21 cellular contexts compared by ENCODE assay signal in genomic region chr20:2708073-2708415, GRCh38. TPM values are rescaled to one million over a fixed set of nuclear protein-coding genes. Genes with fewer than 3 reads are reported as not detected.
DNase-seq lines count a peak whose midpoint lies in the region; ATAC-seq, FAIRE-seq and TF ChIP-seq lines count a peak whose summit lies in the region.
"Had no signal": no experiment of that assay in that cellular context is flagged by ENCODE, and none has a peak within 500 bp of the region (broad histone marks: within the 10 kb centered on the region; RNA-seq: fewer than 3 reads in every experiment).

No MANE protein-coding gene starts in this region.

- H3K4me3 ChIP-seq in HepG2 (replicated peaks in 1 of 3; ENCODE audit: insufficient read depth in 1 of 3, low read depth in 2 of 3, low read length in 3 of 3) (no peak overlapping the region), right lobe of liver (no peak overlapping the region), H1 (ENCODE audit: extremely low read depth in 1 of 4, insufficient read depth in 2 of 4, low read depth in 3 of 4, low read length in 4 of 4) (no peak overlapping the region), lower leg skin (ENCODE audit: low read depth, poor library complexity, severe bottlenecking) (no peak overlapping the region)
- H3K4me3 ChIP-seq: dorsolateral prefrontal cortex, HAP-1 had no signal

- FAIRE-seq in HepG2 (lab: Jason Lieb, UNC) = no peak
- no peak for FAIRE-seq in H1 (lab: Jason Lieb, UNC)
- FAIRE-seq: astrocyte had no signal

- H3K27ac ChIP-seq in HepG2 (ENCODE audit: extremely low read length, insufficient read depth, low read length) (no peak overlapping the region), right lobe of liver (no peak overlapping the region), H1 (ENCODE audit: low read depth, low read length) (no peak overlapping the region)
- H3K27ac ChIP-seq: dorsolateral prefrontal cortex had no signal

- TF ChIP-seq RAD21 in HepG2 (CRISPR knock-in tag; IDR thresholded peaks at IDR 0.05) (no peak), H1 (IDR thresholded peaks at IDR 0.05 in 1 of 2, conservative IDR thresholded peaks at IDR 0.05 in 1 of 2; ENCODE audit: low read depth in 2 of 2, low read length in 2 of 2) (no peak)

- H3K9me3 ChIP-seq in HepG2 (ENCODE audit: low read length) (no peaks in the 10 kb centered on the region), right lobe of liver (no peaks in the 10 kb centered on the region), H1 (ENCODE audit: insufficient read depth in 2 of 2, low read depth in 1 of 2, low read length in 1 of 2) (no peaks in the 10 kb centered on the region)
- H3K9me3 ChIP-seq: HAP-1 had no signal

- H4K8ac ChIP-seq in H1 (ENCODE audit: extremely low read depth, insufficient read depth, low read length) = no peak overlapping the region

- H2AFZ ChIP-seq in HepG2 (ENCODE audit: low read length) (no peak overlapping the region), H1 (ENCODE audit: low read length) (no peak overlapping the region)

- no peaks in the 10 kb centered on the region; the same call in 1 of the 2 replicates for H3K23me2 ChIP-seq in H1 (ENCODE audit: low read depth, low read length)

- H2BK5ac ChIP-seq in H1 (ENCODE audit: low read depth, low read length) = no peak overlapping the region

- in situ Hi-C loops in HepG2 (cut with HindIII; ENCODE audit: extremely low pct_ligation_motif_present, low pct_unique_long_range_greater_than_20kb) = no loop called here

- H3K79me2 ChIP-seq in HepG2 (ENCODE audit: insufficient read depth, low read length) (no peaks in the 10 kb centered on the region), H1 (ENCODE audit: control insufficient read depth in 1 of 2, insufficient read depth in 2 of 2, low read length in 2 of 2) (no peaks in the 10 kb centered on the region)

- H2BK12ac ChIP-seq in H1 (ENCODE audit: low read depth, low read length) = peak overlapping the region; percentile 77; the same call in 1 of the 2 replicates

- DNase-seq in HepG2 (ENCODE audit: low spot score) (no peak), right lobe of liver (no peak), NCI-H2107 treated with DMSO at 0.1 percent for 48 hours (lab: John Stamatoyannopoulos, UW; ENCODE audit: unreplicated experiment) (peak; percentile 37), H1 (ENCODE audit: low read depth in 1 of 2, low spot score in 2 of 2) (no peak), COR-L47 (lab: John Stamatoyannopoulos, UW) (no peak), lower leg skin (ENCODE audit: low spot score in 2 of 2) (no peak)
- no peak for DNase-seq in activated naive CD4-positive, alpha-beta T cell treated with Interleukin-2 at 50 U/mL for 16 hours
- DNase-seq: activated T-cell treated with anti-CD3 and anti-CD28 coated beads, Interleukin-2, amount 50 U/mL, for 4 hours; Calu3; central memory CD4-positive, alpha-beta T cell; KBM-7; left colon; MM.1S; NCI-H2029; NCI-H69; OCI-M1 had no signal

- 42% methylated on average over 5 of the region's 5 CpGs for WGBS in HepG2 (ENCODE audit: low lambda C conversion rate)
- WGBS in right lobe of liver (ENCODE audit: insufficient coverage, low coverage, low lambda C conversion rate, missing lambda C conversion rate) = 88% methylated on average over 4 of the region's 5 CpGs
- 60% methylated on average over 5 of the region's 5 CpGs; no CpG with 5 or more reads in 1 of the 2 experiments for WGBS in H1 (ENCODE audit: extremely low coverage in 1 of 2, insufficient coverage in 1 of 2, insufficient read length in 1 of 2, insufficient replicate concordance in 2 of 2, low coverage in 1 of 2, low lambda C conversion rate in 2 of 2, missing lambda C conversion rate in 1 of 2), 2 experiments
- WGBS in lower leg skin, 2 donors = 87 to 88% methylated on average over 5 of the region's 5 CpGs

- peak overlapping the region; percentile 89; the same call in 1 of the 2 replicates for H2BK20ac ChIP-seq in H1 (ENCODE audit: low read length)

- H3K27me3 ChIP-seq in HepG2 (ENCODE audit: control insufficient read depth in 1 of 2, insufficient read depth in 2 of 2, low read length in 2 of 2) (peaks cover 19 to 76% of the 10 kb centered on the region in 2 experiments; a peak in 4 of 5 replicates), right lobe of liver (no peaks in the 10 kb centered on the region), H1 (replicated peaks in 1 of 4; ENCODE audit: control insufficient read depth in 3 of 4, extremely low read depth in 1 of 4, insufficient read depth in 3 of 4, low read length in 3 of 4) (peaks cover 0 to 24% (median 14%) of the 10 kb centered on the region in 4 experiments; a peak in 5 of 7 replicates)
- H3K27me3 ChIP-seq: dorsolateral prefrontal cortex had no signal

- H4K5ac ChIP-seq in H1 (ENCODE audit: insufficient read length, low read depth, low read length) = no peak overlapping the region

- H4K20me1 ChIP-seq in HepG2 (ENCODE audit: insufficient read depth, low read length) (no peaks in the 10 kb centered on the region), H1 (replicated peaks in 1 of 2; ENCODE audit: control insufficient read depth in 1 of 2, insufficient read depth in 2 of 2, low read length in 2 of 2) (no peaks in the 10 kb centered on the region)

- TF ChIP-seq POLR2A in HepG2 (IDR thresholded peaks at IDR 0.05; ENCODE audit: insufficient read depth in 1 of 2, low read depth in 2 of 2, low read length in 2 of 2) (no peak), right lobe of liver (IDR thresholded peaks at IDR 0.05) (no peak), H1 (IDR thresholded peaks at IDR 0.05; ENCODE audit: control extremely low read depth in 1 of 2, low read depth in 2 of 2, low read length in 2 of 2) (no peak), lower leg skin (IDR thresholded peaks at IDR 0.05) (no peak)

- H3K23ac ChIP-seq in H1 (ENCODE audit: insufficient read length) = no peak overlapping the region

- H3K79me1 ChIP-seq in H1 (ENCODE audit: low read depth, low read length) = no peaks in the 10 kb centered on the region; the same call in 1 of the 2 replicates

- no peak overlapping the region for H3K18ac ChIP-seq in H1 (ENCODE audit: extremely low read depth, low read length)

- intact Hi-C loops in HepG2 (cut with micrococcal nuclease; ENCODE audit: unreplicated experiment) (no loop called here), right lobe of liver (cut with DNase I) (no loop called here), lower leg skin (cut with DNase I; ENCODE audit: low total_unique reads) (no loop called here)

- no peak overlapping the region for H4K91ac ChIP-seq in H1 (replicated peaks; ENCODE audit: insufficient read length, low read length)

- H3K56ac ChIP-seq in H1 (replicated peaks; ENCODE audit: insufficient read length, low read depth, low read length) = no peak overlapping the region

- H3K4me2 ChIP-seq in HepG2 (ENCODE audit: low read depth, low read length) = no peak overlapping the region
- no peak overlapping the region for H3K4me2 ChIP-seq in H1 (ENCODE audit: insufficient read depth in 1 of 2, low read depth in 2 of 2, low read length in 2 of 2)

- H3K9ac ChIP-seq in HepG2 (ENCODE audit: insufficient read depth, low read depth, low read length) (no peak overlapping the region), H1 (replicated peaks in 1 of 4; ENCODE audit: extremely low read depth in 1 of 4, low read depth in 3 of 4, low read length in 3 of 4) (no peak overlapping the region)

- no peak for TF ChIP-seq EP300 in HepG2 (IDR thresholded peaks at IDR 0.05; ENCODE audit: low read depth in 2 of 2, low read length in 2 of 2)
- TF ChIP-seq EP300 in HepG2 (CRISPR knock-in tag; IDR thresholded peaks at IDR 0.05; ENCODE audit: borderline replicate concordance) = no peak
- no peak for TF ChIP-seq EP300 in H1 (IDR thresholded peaks at IDR 0.05; ENCODE audit: borderline replicate concordance in 1 of 2, low read depth in 2 of 2, low read length in 2 of 2)

- no peak overlapping the region for H2BK15ac ChIP-seq in H1 (ENCODE audit: low read length)

- ATAC-seq in HepG2 (peak; percentile 11), right lobe of liver (no peak), GM18858 (IDR thresholded peaks at IDR 0.05; ENCODE audit: unreplicated experiment) (no peak)
- ATAC-seq: activated T-cell treated with anti-CD3 and anti-CD28 coated beads, Interleukin-2, amount 50 U/mL, for 4 hours; left colon; natural killer cell treated with Interleukin-12 subunit alpha and Interleukin-12 subunit beta and Interleukin-15 and Interleukin-18, amount 100 ng/mL, for 72 hours had no signal

- no TSS peak for BruUV-seq in HepG2 (replicated peaks; lab: Mats Ljungman, UMichigan)

- H3K36me3 ChIP-seq in HepG2 (replicated peaks in 1 of 2; ENCODE audit: control insufficient read depth in 1 of 2, insufficient read depth in 2 of 2, low read length in 2 of 2) (no peaks in the 10 kb centered on the region), right lobe of liver (no peaks in the 10 kb centered on the region), H1 (ENCODE audit: control insufficient read depth in 2 of 4, insufficient read depth in 4 of 4, low read length in 3 of 4) (no peaks in the 10 kb centered on the region)
- H3K36me3 ChIP-seq: HAP-1 had no signal

- no peak overlapping the region for H2BK120ac ChIP-seq in H1 (replicated peaks; ENCODE audit: low read depth, low read length)

- H3K4me1 ChIP-seq in HepG2 (ENCODE audit: insufficient read depth, low read length) = peaks cover 14% of the 10 kb centered on the region
- no peaks in the 10 kb centered on the region for H3K4me1 ChIP-seq in right lobe of liver
- H3K4me1 ChIP-seq in H1 (replicated peaks in 1 of 4; ENCODE audit: control insufficient read depth in 3 of 4, insufficient read depth in 4 of 4, low read length in 3 of 4) = peaks cover 0 to 46% (median 24%) of the 10 kb centered on the region in 4 experiments; a peak in 6 of 7 replicates
- H3K4me1 ChIP-seq: HAP-1 had no signal

- H3K4ac ChIP-seq in H1 (replicated peaks; ENCODE audit: insufficient read length, low read depth, low read length) = no peak overlapping the region

- H3K14ac ChIP-seq in H1 (ENCODE audit: insufficient read length) = no peak overlapping the region

- POLR2A ChIA-PET in HepG2 (lab: Yijun Ruan, JAX) = no interaction called here
- POLR2A ChIA-PET in H1 (lab: Charles Lee; ENCODE audit: partially characterized antibody) = no interaction called here

- TF ChIP-seq CTCF in HepG2 (CRISPR knock-in tag; IDR thresholded peaks at IDR 0.05) (no peak), right lobe of liver (IDR thresholded peaks at IDR 0.05) (no peak), H1 (IDR thresholded peaks at IDR 0.05; ENCODE audit: control extremely low read depth in 1 of 3, insufficient read depth in 1 of 3, low read depth in 1 of 3, low read length in 3 of 3) (no peak), lower leg skin (IDR thresholded peaks at IDR 0.05) (no peak)

- H2AK5ac ChIP-seq in H1 (ENCODE audit: low read depth, low read length) = no peak overlapping the region

- CTCF ChIA-PET in HepG2 (lab: Yijun Ruan, JAX; ENCODE audit: low intra/inter-chr PET ratio, low total read pairs) = no interaction called here
- CTCF ChIA-PET in H1 (lab: Charles Lee; ENCODE audit: partially characterized antibody) = interaction anchor here (0.9 to 17.4 kb wide), 6 partner anchors 8 to 47 kb away, joined by 4 to 286 read pairs (median 6); no protein-coding TSS in a partner anchor

RNA-seq across cellular contexts. Expression of gene EBF4, which starts 15.5 kb away (rescaled TPM):
- 0.84 TPM in 1 of 2 replicates, not detected in the other for total RNA-seq in HepG2 (2016; rRNA removed; fragmentation: Illumina TruSeq; extraction: Trizol)
- total RNA-seq in HepG2 (2016; cell fraction: cytosol; rRNA removed; fragmentation: Illumina TruSeq; extraction: Trizol; ENCODE audit: low read depth) = not detected in 2 replicates
- 0.13 and 0.15 TPM in 2 replicates for total RNA-seq in HepG2 (2016; cell fraction: insoluble cytoplasmic fraction; rRNA removed; fragmentation: Illumina TruSeq; extraction: Trizol)
- total RNA-seq in HepG2 (2016; cell fraction: membrane; rRNA removed; fragmentation: Illumina TruSeq; extraction: Trizol) = 0.34 TPM in 2 replicates
- 0.34 and 0.56 TPM in 2 replicates for total RNA-seq in HepG2 (2016; cell fraction: nucleus; rRNA removed; fragmentation: Illumina TruSeq; extraction: Trizol)
- 2.2 and 5.2 TPM in 2 replicates for polyA plus RNA-seq in HepG2 (2011; rRNA removed)
- polyA plus RNA-seq in HepG2 (2011; cell fraction: cytosol; rRNA removed) = 1.7 and 2.0 TPM in 2 replicates
- 19.5 and 21.3 TPM in 2 replicates for polyA plus RNA-seq in HepG2 (2011; cell fraction: nucleus; rRNA removed)
- polyA plus RNA-seq in HepG2 (2012) = 3.4 and 9.8 TPM in 2 replicates
- 0.10 and 0.52 TPM in 2 replicates for polyA plus RNA-seq in HepG2 (2016; cell fraction: cytosol; fragmentation: Illumina TruSeq; extraction: Trizol; ENCODE audit: low read depth)
- polyA plus RNA-seq in HepG2 (2016; cell fraction: insoluble cytoplasmic fraction; fragmentation: Illumina TruSeq; extraction: Trizol; ENCODE audit: low read depth) = 0.11 and 0.45 TPM in 2 replicates
- 0.17 and 0.41 TPM in 2 replicates for polyA plus RNA-seq in HepG2 (2016; cell fraction: membrane; fragmentation: Illumina TruSeq; extraction: Trizol; ENCODE audit: low read depth)
- 1.1 and 2.1 TPM in 2 replicates for polyA plus RNA-seq in HepG2 (2016; cell fraction: nucleus; fragmentation: Illumina TruSeq; extraction: Trizol; ENCODE audit: insufficient read depth, low read depth)
- 3.8 TPM in 1 of 2 replicates, not detected in the other for polyA minus RNA-seq in HepG2 (2011; rRNA and poly(A)+ RNA removed; ENCODE audit: low replicate concordance)
- polyA minus RNA-seq in HepG2 (2011; cell fraction: cytosol; rRNA and poly(A)+ RNA removed) = 1.3 and 2.1 TPM in 2 replicates
- polyA minus RNA-seq in HepG2 (2011; cell fraction: nucleus; rRNA and poly(A)+ RNA removed) = 4.8 and 7.2 TPM in 2 replicates
- total RNA-seq in right lobe of liver = 10 to 100 TPM in 1 of 6 experiments, 1 to 10 TPM in 5; 2.8 to 16.6 (median 6.2) TPM
- 1.2 and 1.6 TPM in 2 replicates for total RNA-seq in H1 (2021; fragmentation: NEBNext Ultra II Directional; extraction: Animal tissue kit (Norgen Biotek cat#: 25700))
- polyA plus RNA-seq in H1 (2011; rRNA removed) = 2.9 and 3.6 TPM in 2 replicates
- polyA plus RNA-seq in H1 (2011; cell fraction: cytosol; rRNA removed) = 2.9 TPM
- polyA plus RNA-seq in H1 (2011; cell fraction: nucleus; rRNA removed) = 16.0 TPM
- 3.0 to 6.6 TPM (median 3.9 TPM) in 4 replicates for polyA plus RNA-seq in H1 (2012, experiment 1 of 2)
- 2.3 TPM for polyA plus RNA-seq in H1 (2012, experiment 2 of 2)
- polyA plus RNA-seq in H1 (2013, experiment 1 of 2) = 1.5 TPM
- polyA plus RNA-seq in H1 (2013, experiment 2 of 2) = 1.2 TPM
- 1.7 and 2.3 TPM in 2 replicates for polyA minus RNA-seq in H1 (2011; rRNA and poly(A)+ RNA removed)
- 1.9 TPM for polyA minus RNA-seq in H1 (2011; cell fraction: cytosol; rRNA and poly(A)+ RNA removed)
- polyA minus RNA-seq in H1 (2011; cell fraction: nucleus; rRNA and poly(A)+ RNA removed) = 2.4 TPM
- 1 to 10 TPM; 5.0 to 9.9 (median 7.7) TPM for total RNA-seq in lower leg skin

RNA-seq across cellular contexts. Expression of gene IDH3B, which starts 44.0 kb away (rescaled TPM):
- 215 and 246 TPM in 2 replicates for total RNA-seq in HepG2 (2016; rRNA removed; fragmentation: Illumina TruSeq; extraction: Trizol)
- 33.7 and 38.0 TPM in 2 replicates for total RNA-seq in HepG2 (2016; cell fraction: cytosol; rRNA removed; fragmentation: Illumina TruSeq; extraction: Trizol; ENCODE audit: low read depth)
- 222 and 260 TPM in 2 replicates for total RNA-seq in HepG2 (2016; cell fraction: insoluble cytoplasmic fraction; rRNA removed; fragmentation: Illumina TruSeq; extraction: Trizol)
- 44.8 and 48.2 TPM in 2 replicates for total RNA-seq in HepG2 (2016; cell fraction: membrane; rRNA removed; fragmentation: Illumina TruSeq; extraction: Trizol)
- 137 and 140 TPM in 2 replicates for total RNA-seq in HepG2 (2016; cell fraction: nucleus; rRNA removed; fragmentation: Illumina TruSeq; extraction: Trizol)
- polyA plus RNA-seq in HepG2 (2011; rRNA removed) = 245 and 254 TPM in 2 replicates
- polyA plus RNA-seq in HepG2 (2011; cell fraction: cytosol; rRNA removed) = 222 and 246 TPM in 2 replicates
- polyA plus RNA-seq in HepG2 (2011; cell fraction: nucleus; rRNA removed) = 901 and 966 TPM in 2 replicates
- 156 and 158 TPM in 2 replicates for polyA plus RNA-seq in HepG2 (2012)
- polyA plus RNA-seq in HepG2 (2016; cell fraction: cytosol; fragmentation: Illumina TruSeq; extraction: Trizol; ENCODE audit: low read depth) = 22.8 and 27.4 TPM in 2 replicates
- polyA plus RNA-seq in HepG2 (2016; cell fraction: insoluble cytoplasmic fraction; fragmentation: Illumina TruSeq; extraction: Trizol; ENCODE audit: low read depth) = 207 and 216 TPM in 2 replicates
- polyA plus RNA-seq in HepG2 (2016; cell fraction: membrane; fragmentation: Illumina TruSeq; extraction: Trizol; ENCODE audit: low read depth) = 27.1 and 32.5 TPM in 2 replicates
- polyA plus RNA-seq in HepG2 (2016; cell fraction: nucleus; fragmentation: Illumina TruSeq; extraction: Trizol; ENCODE audit: insufficient read depth, low read depth) = 236 and 251 TPM in 2 replicates
- polyA minus RNA-seq in HepG2 (2011; rRNA and poly(A)+ RNA removed; ENCODE audit: low replicate concordance) = 107 and 189 TPM in 2 replicates
- polyA minus RNA-seq in HepG2 (2011; cell fraction: cytosol; rRNA and poly(A)+ RNA removed) = 74.0 and 74.8 TPM in 2 replicates
- polyA minus RNA-seq in HepG2 (2011; cell fraction: nucleus; rRNA and poly(A)+ RNA removed) = 230 and 248 TPM in 2 replicates
- total RNA-seq in right lobe of liver = 10 to 100 TPM; 37.6 to 78.1 (median 43.6) TPM
- total RNA-seq in H1 (2021; fragmentation: NEBNext Ultra II Directional; extraction: Animal tissue kit (Norgen Biotek cat#: 25700)) = 103 and 110 TPM in 2 replicates
- 162 and 167 TPM in 2 replicates for polyA plus RNA-seq in H1 (2011; rRNA removed)
- 202 TPM for polyA plus RNA-seq in H1 (2011; cell fraction: cytosol; rRNA removed)
- polyA plus RNA-seq in H1 (2011; cell fraction: nucleus; rRNA removed) = 428 TPM
- polyA plus RNA-seq in H1 (2012, experiment 1 of 2) = 129 to 159 TPM (median 155 TPM) in 4 replicates
- 85.7 TPM for polyA plus RNA-seq in H1 (2012, experiment 2 of 2)
- 59.3 TPM for polyA plus RNA-seq in H1 (2013, experiment 1 of 2)
- polyA plus RNA-seq in H1 (2013, experiment 2 of 2) = 52.9 TPM
- polyA minus RNA-seq in H1 (2011; rRNA and poly(A)+ RNA removed) = 173 and 188 TPM in 2 replicates
- polyA minus RNA-seq in H1 (2011; cell fraction: cytosol; rRNA and poly(A)+ RNA removed) = 64.4 TPM
- 114 TPM for polyA minus RNA-seq in H1 (2011; cell fraction: nucleus; rRNA and poly(A)+ RNA removed)
- total RNA-seq in lower leg skin = 100 to 1,000 TPM; 121 to 151 (median 126) TPM

RNA-seq across cellular contexts. Expression of gene NOP56, which starts 55.6 kb away (rescaled TPM):
- total RNA-seq in HepG2 (2016; rRNA removed; fragmentation: Illumina TruSeq; extraction: Trizol) (646 and 1,116 TPM in 2 replicates), right lobe of liver (10 to 100 TPM; 32.7 to 60.9 (median 42.7) TPM), lower leg skin (10 to 100 TPM; 51.5 to 64.7 (median 56.6) TPM)
- total RNA-seq in HepG2 (2016; cell fraction: cytosol; rRNA removed; fragmentation: Illumina TruSeq; extraction: Trizol; ENCODE audit: low read depth) = 3,280 and 3,642 TPM in 2 replicates
- total RNA-seq in HepG2 (2016; cell fraction: insoluble cytoplasmic fraction; rRNA removed; fragmentation: Illumina TruSeq; extraction: Trizol) = 600 and 1,127 TPM in 2 replicates
- total RNA-seq in HepG2 (2016; cell fraction: membrane; rRNA removed; fragmentation: Illumina TruSeq; extraction: Trizol) = 2,832 and 3,011 TPM in 2 replicates
- 1,362 and 1,462 TPM in 2 replicates for total RNA-seq in HepG2 (2016; cell fraction: nucleus; rRNA removed; fragmentation: Illumina TruSeq; extraction: Trizol)
- polyA plus RNA-seq in HepG2 (2011; rRNA removed) (369 and 374 TPM in 2 replicates), H1 (2011; rRNA removed) (364 and 391 TPM in 2 replicates)
- polyA plus RNA-seq in HepG2 (2011; cell fraction: cytosol; rRNA removed) = 207 and 225 TPM in 2 replicates
- polyA plus RNA-seq in HepG2 (2011; cell fraction: nucleus; rRNA removed) = 1,398 and 1,412 TPM in 2 replicates
- polyA plus RNA-seq in HepG2 (2012) = 352 and 481 TPM in 2 replicates
- 3,484 and 3,697 TPM in 2 replicates for polyA plus RNA-seq in HepG2 (2016; cell fraction: cytosol; fragmentation: Illumina TruSeq; extraction: Trizol; ENCODE audit: low read depth)
- polyA plus RNA-seq in HepG2 (2016; cell fraction: insoluble cytoplasmic fraction; fragmentation: Illumina TruSeq; extraction: Trizol; ENCODE audit: low read depth) = 637 and 642 TPM in 2 replicates
- 2,607 and 2,624 TPM in 2 replicates for polyA plus RNA-seq in HepG2 (2016; cell fraction: membrane; fragmentation: Illumina TruSeq; extraction: Trizol; ENCODE audit: low read depth)
- 3,019 and 3,117 TPM in 2 replicates for polyA plus RNA-seq in HepG2 (2016; cell fraction: nucleus; fragmentation: Illumina TruSeq; extraction: Trizol; ENCODE audit: insufficient read depth, low read depth)
- polyA minus RNA-seq in HepG2 (2011; rRNA and poly(A)+ RNA removed; ENCODE audit: low replicate concordance) = 388 and 403 TPM in 2 replicates
- polyA minus RNA-seq in HepG2 (2011; cell fraction: cytosol; rRNA and poly(A)+ RNA removed) = 134 TPM in 2 replicates
- polyA minus RNA-seq in HepG2 (2011; cell fraction: nucleus; rRNA and poly(A)+ RNA removed) = 938 and 1,127 TPM in 2 replicates
- total RNA-seq in H1 (2021; fragmentation: NEBNext Ultra II Directional; extraction: Animal tissue kit (Norgen Biotek cat#: 25700)) = 668 and 677 TPM in 2 replicates
- 433 TPM for polyA plus RNA-seq in H1 (2011; cell fraction: cytosol; rRNA removed)
- polyA plus RNA-seq in H1 (2011; cell fraction: nucleus; rRNA removed) = 1,642 TPM
- polyA plus RNA-seq in H1 (2012, experiment 1 of 2) = 603 to 679 TPM (median 649 TPM) in 4 replicates
- polyA plus RNA-seq in H1 (2012, experiment 2 of 2) = 135 TPM
- polyA plus RNA-seq in H1 (2013, experiment 1 of 2) = 937 TPM
- polyA plus RNA-seq in H1 (2013, experiment 2 of 2) = 806 TPM
- 546 and 558 TPM in 2 replicates for polyA minus RNA-seq in H1 (2011; rRNA and poly(A)+ RNA removed)
- 255 TPM for polyA minus RNA-seq in H1 (2011; cell fraction: cytosol; rRNA and poly(A)+ RNA removed)
- polyA minus RNA-seq in H1 (2011; cell fraction: nucleus; rRNA and poly(A)+ RNA removed) = 857 TPM

Comparison
In these comparisons a context has a peak if more than half of its experiments do, and no peak if none do; other contexts are left out.
1. RNA of gene NOP56, which starts 55.6 kb away (total RNA-seq): 600 to 3,642 TPM in HepG2 and 668 to 677 TPM in H1; 51.5 to 64.7 TPM in lower leg skin and 32.7 to 60.9 TPM in right lobe of liver; every median in the first group is over 4 times any median in the second.